ENCODE assay signal across 24 cellular contexts in the genomic region with DNA sequence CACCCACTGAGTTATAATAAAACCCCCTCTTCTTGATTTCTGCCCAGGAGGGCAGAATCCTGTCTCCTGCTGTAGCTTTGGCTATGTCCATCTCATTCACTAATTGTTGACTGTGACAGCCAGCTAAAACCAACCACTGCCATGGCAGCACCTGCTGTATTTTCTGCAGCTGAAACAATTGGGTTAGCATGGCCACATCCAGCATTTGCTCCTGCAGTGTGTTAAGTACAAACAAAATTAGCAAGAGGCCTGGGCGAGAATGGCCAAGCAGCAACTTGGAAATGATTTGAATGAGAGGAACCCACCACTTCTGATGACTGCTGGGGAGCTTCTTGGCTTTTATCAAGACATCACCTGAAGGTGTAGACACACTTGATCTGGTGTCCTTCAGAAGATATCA.
"Had no signal": no experiment of that assay in that cellular context is flagged by ENCODE, and none has a peak within 500 bp of the region (broad histone marks: within the 10 kb centered on the region; RNA-seq: fewer than 3 reads in every experiment).

No MANE protein-coding gene starts in this region.

- H3K4me3 Mint-ChIP-seq: dendritic cell treated with granulocyte-macrophage colony-stimulating factor and Interleukin-4, amounts not matched to agents 40 ng/mL and 50 ng/mL, for 4 days; endodermal cell; memory B cell; naive B cell; natural killer cell treated with Interleukin-12 subunit alpha and Interleukin-12 subunit beta and Interleukin-15 and Interleukin-18, amount 100 ng/mL, for 72 hours; neural progenitor cell; stimulated activated effector memory CD8-positive, alpha-beta T cell treated with anti-CD3 and anti-CD28 coated beads, Interleukin-12 subunit alpha, Interleukin-12 subunit beta, amount 100 ng/mL, for 72 hours had no signal

- H3K36me3 ChIP-seq: gastrocnemius medialis, heart left ventricle, neural progenitor cell, prostate gland, right atrium auricular region, stomach, thyroid gland, vagina had no signal

- H3K4me3 ChIP-seq: gastrocnemius medialis, heart left ventricle, hepatocyte, lung, neural progenitor cell, prostate gland, right atrium auricular region, stomach, thyroid gland, vagina had no signal

- H3K27me3 ChIP-seq: gastrocnemius medialis, heart left ventricle, hepatocyte, neural progenitor cell, right atrium auricular region, stomach, thyroid gland, vagina had no signal

- H3K9me3 ChIP-seq: gastrocnemius medialis, heart left ventricle, prostate gland, right atrium auricular region, stomach, thyroid gland, vagina had no signal

- H3K27ac Mint-ChIP-seq: dendritic cell treated with granulocyte-macrophage colony-stimulating factor and Interleukin-4, amounts not matched to agents 40 ng/mL and 50 ng/mL, for 4 days; endodermal cell; memory B cell; naive B cell; natural killer cell treated with Interleukin-12 subunit alpha and Interleukin-12 subunit beta and Interleukin-15 and Interleukin-18, amount 100 ng/mL, for 72 hours; neural progenitor cell; stimulated activated effector memory CD8-positive, alpha-beta T cell treated with anti-CD3 and anti-CD28 coated beads, Interleukin-12 subunit alpha, Interleukin-12 subunit beta, amount 100 ng/mL, for 72 hours had no signal

- H3K27me3 Mint-ChIP-seq: dendritic cell treated with granulocyte-macrophage colony-stimulating factor and Interleukin-4, amounts not matched to agents 40 ng/mL and 50 ng/mL, for 4 days; memory B cell; naive B cell; natural killer cell treated with Interleukin-12 subunit alpha and Interleukin-12 subunit beta and Interleukin-15 and Interleukin-18, amount 100 ng/mL, for 72 hours had no signal

- H3K9me3 Mint-ChIP-seq: neural progenitor cell had no signal

- H3K36me3 Mint-ChIP-seq: memory B cell; naive B cell; natural killer cell treated with Interleukin-12 subunit alpha and Interleukin-12 subunit beta and Interleukin-15 and Interleukin-18, amount 100 ng/mL, for 72 hours; neural progenitor cell; stimulated activated effector memory CD8-positive, alpha-beta T cell treated with anti-CD3 and anti-CD28 coated beads, Interleukin-12 subunit alpha, Interleukin-12 subunit beta, amount 100 ng/mL, for 72 hours had no signal

- H3K4me1 ChIP-seq: gastrocnemius medialis, heart left ventricle, neural progenitor cell, parathyroid adenoma, prostate gland, right atrium auricular region, stomach, thyroid gland, vagina had no signal

- DNase-seq: effector CD8-positive, alpha-beta T cell; endodermal cell; foreskin fibroblast; gastrocnemius medialis; heart left ventricle; kidney; naive B cell; stimulated activated CD4-positive, alpha-beta T cell treated with anti-CD3 and anti-CD28 coated beads, Interleukin-2, amount 100 ng/mL, for 24 hours; stimulated activated CD4-positive, alpha-beta T cell treated with anti-CD3 and anti-CD28 coated beads, Interleukin-4, amount 100 ng/mL, for 24 hours; stimulated activated naive CD4-positive, alpha-beta T cell treated with Interleukin-2 at 50 U/mL for 16 hours; stomach; thyroid gland; trophoblast cell had no signal

- H3K4me1 Mint-ChIP-seq: memory B cell; naive B cell; neural progenitor cell; stimulated activated effector memory CD8-positive, alpha-beta T cell treated with anti-CD3 and anti-CD28 coated beads, Interleukin-12 subunit alpha, Interleukin-12 subunit beta, amount 100 ng/mL, for 72 hours had no signal
